18 cellular contexts compared by ENCODE assay signal in genomic region chr12:49974677-49975369, GRCh38. TPM values are rescaled to one million over a fixed set of nuclear protein-coding genes. Genes with fewer than 3 reads are reported as not detected.
DNase-seq lines count a peak whose midpoint lies in the region; ATAC-seq lines count a peak whose summit lies in the region.
"Had no signal": no experiment of that assay in that cellular context is flagged by ENCODE, and none has a peak within 500 bp of the region (broad histone marks: within the 10 kb centered on the region; RNA-seq: fewer than 3 reads in every experiment).

No MANE protein-coding gene starts in this region.

- H3K4me3 Mint-ChIP-seq in effector memory CD8-positive, alpha-beta T cell: no peak overlapping the region
- H3K4me3 Mint-ChIP-seq: activated B cell treated with CpG ODN at 0.5 μM for 24 hours; activated CD8-positive, alpha-beta memory T cell treated with anti-CD3 and anti-CD28 coated beads, Interleukin-2, amount 10 ng/mL, durations not matched to agents 7 days and 5 days; activated naive CD4-positive, alpha-beta T cell treated with anti-CD3 and anti-CD28 coated beads for 36 hours had no signal

- no peak overlapping the region for H3K27ac ChIP-seq in GM23248
- H3K27ac ChIP-seq: neutrophil had no signal

- peaks cover 9% of the 10 kb centered on the region for H3K27me3 ChIP-seq in GM23248 (replicated peaks; ENCODE audit: insufficient read depth)

- in situ Hi-C loops in G401 (cut with HindIII; ENCODE audit: low sequenced_read_pairs): no loop called here
- in situ Hi-C loops in GM23248 (cut with MboI): no loop called here

- no peak overlapping the region for H3K4me3 ChIP-seq in GM23248

- no peaks in the 10 kb centered on the region for H3K4me1 Mint-ChIP-seq in effector memory CD8-positive, alpha-beta T cell (ENCODE audit: low read depth in 2 of 2)
- H3K4me1 Mint-ChIP-seq: activated B cell treated with CpG ODN at 0.5 μM for 24 hours; activated CD8-positive, alpha-beta memory T cell treated with anti-CD3 and anti-CD28 coated beads, Interleukin-2, amount 10 ng/mL, durations not matched to agents 7 days and 5 days had no signal

- H3K9me3 ChIP-seq in GM23248 (ENCODE audit: low read depth): no peaks in the 10 kb centered on the region
- H3K9me3 ChIP-seq: neutrophil had no signal

- ATAC-seq in sciatic nerve: peak; percentile 25
- no peak for ATAC-seq in GM21737 (IDR thresholded peaks at IDR 0.05; ENCODE audit: unreplicated experiment)
- no peak for ATAC-seq in effector memory CD8-positive, alpha-beta T cell (replicated peaks)
- ATAC-seq: activated CD8-positive, alpha-beta memory T cell treated with anti-CD3 and anti-CD28 coated beads, Interleukin-2, amount 10 ng/mL, durations not matched to agents 7 days and 5 days had no signal

- no peaks in the 10 kb centered on the region for H3K4me1 ChIP-seq in GM23248 (ENCODE audit: insufficient read depth)

- H3K9me3 Mint-ChIP-seq in effector memory CD8-positive, alpha-beta T cell: no peaks in the 10 kb centered on the region
- H3K9me3 Mint-ChIP-seq: activated B cell treated with CpG ODN at 0.5 μM for 24 hours; activated naive CD4-positive, alpha-beta T cell treated with anti-CD3 and anti-CD28 coated beads for 36 hours had no signal

- no peak overlapping the region for H3K9ac ChIP-seq in GM23248

- no peaks in the 10 kb centered on the region for H3K79me2 ChIP-seq in GM23248 (ENCODE audit: insufficient read depth)

- peak; percentile 25 for DNase-seq in G401 (ENCODE audit: low spot score)
- peak; percentile 15 for DNase-seq in cerebellar cortex (ENCODE audit: low spot score)
- peak; percentile 36 to 66 for DNase-seq in hippocampal formation (lab: John Stamatoyannopoulos, UW)
- DNase-seq in sciatic nerve (ENCODE audit: low spot score): no peak
- no peak for DNase-seq in GOT3 (lab: John Stamatoyannopoulos, UW)
- DNase-seq in GM23248: no peak
- DNase-seq in effector memory CD8-positive, alpha-beta T cell: no peak
- DNase-seq: activated B cell treated with CpG ODN at 0.5 μM for 24 hours; activated CD8-positive, alpha-beta memory T cell treated with anti-CD3 and anti-CD28 coated beads, Interleukin-2, amount 10 ng/mL, durations not matched to agents 7 days and 5 days; activated naive CD4-positive, alpha-beta T cell treated with anti-CD3 and anti-CD28 coated beads for 36 hours; central memory CD4-positive, alpha-beta T cell; NCI-H1694 had no signal

- no peaks in the 10 kb centered on the region for H3K36me3 Mint-ChIP-seq in effector memory CD8-positive, alpha-beta T cell (ENCODE audit: insufficient read depth)
- H3K36me3 Mint-ChIP-seq: activated CD8-positive, alpha-beta memory T cell treated with anti-CD3 and anti-CD28 coated beads, Interleukin-2, amount 10 ng/mL, durations not matched to agents 7 days and 5 days had no signal

- no peaks in the 10 kb centered on the region for H3K9me2 ChIP-seq in GM23248 (ENCODE audit: insufficient read depth)

- H4K20me1 ChIP-seq in GM23248 (ENCODE audit: insufficient read depth): no peaks in the 10 kb centered on the region

- H3K27me3 Mint-ChIP-seq in effector memory CD8-positive, alpha-beta T cell: no peaks in the 10 kb centered on the region
- H3K27me3 Mint-ChIP-seq: activated B cell treated with CpG ODN at 0.5 μM for 24 hours; activated CD8-positive, alpha-beta memory T cell treated with anti-CD3 and anti-CD28 coated beads, Interleukin-2, amount 10 ng/mL, durations not matched to agents 7 days and 5 days had no signal

- H3F3A ChIP-seq in GM23248 (ENCODE audit: insufficient read depth): no peaks in the 10 kb centered on the region

- peak overlapping the region in 1 of 2 donors; percentile 81 for H3K27ac Mint-ChIP-seq in effector memory CD8-positive, alpha-beta T cell
- H3K27ac Mint-ChIP-seq: activated B cell treated with CpG ODN at 0.5 μM for 24 hours; activated CD8-positive, alpha-beta memory T cell treated with anti-CD3 and anti-CD28 coated beads, Interleukin-2, amount 10 ng/mL, durations not matched to agents 7 days and 5 days; activated naive CD4-positive, alpha-beta T cell treated with anti-CD3 and anti-CD28 coated beads for 36 hours had no signal

- no peak overlapping the region for H3K4me2 ChIP-seq in GM23248 (ENCODE audit: unreplicated experiment)

- WGBS in GM23248 (ENCODE audit: low coverage in 1 of 2, low lambda C conversion rate in 2 of 2, missing lambda C conversion rate in 2 of 2), 2 experiments: 46 to 48% methylated on average over 7 to 8 of the region's 10 CpGs

- intact Hi-C loops in sciatic nerve (cut with DNase I): loop anchor here (5.0 kb wide), 2 partner anchors 82 to 97 kb away; partner anchors contain the start of gene ASIC1

- H3K36me3 ChIP-seq in GM23248 (ENCODE audit: low read depth): no peaks in the 10 kb centered on the region
- H3K36me3 ChIP-seq: neutrophil had no signal

- no peak overlapping the region for H2AFZ ChIP-seq in GM23248

RNA-seq across cellular contexts. Expression of gene AQP6, which starts 2.1 kb away (rescaled TPM):
- total RNA-seq in G401 (2014; rRNA removed; shearing (Covaris generic)): 0.37 and 1.6 TPM in 2 replicates
- 0.27 TPM for total RNA-seq in sciatic nerve
- total RNA-seq in GM23248 (2014; rRNA removed; shearing (Covaris generic)): not detected in 2 replicates
- not detected in 2 replicates for polyA plus RNA-seq in GM23248 (2016; fragmentation: Nextera tagmentation; extraction: Ambion mirVana)
- total RNA-seq: activated B cell treated with CpG ODN at 0.5 μM for 24 hours; activated CD8-positive, alpha-beta memory T cell treated with anti-CD3 and anti-CD28 coated beads, Interleukin-2, amount 10 ng/mL, durations not matched to agents 7 days and 5 days; activated naive CD4-positive, alpha-beta T cell treated with anti-CD3 and anti-CD28 coated beads for 36 hours; LHCN-M2; PC-3 had no signal

RNA-seq across cellular contexts. Expression of gene AQP5, which starts 13.2 kb away (rescaled TPM):
- not detected in 2 replicates for total RNA-seq in G401 (2014; rRNA removed; shearing (Covaris generic))
- 0.71 TPM for total RNA-seq in sciatic nerve
- not detected in 2 replicates for total RNA-seq in GM23248 (2014; rRNA removed; shearing (Covaris generic))
- polyA plus RNA-seq in GM23248 (2016; fragmentation: Nextera tagmentation; extraction: Ambion mirVana): not detected in 2 replicates
- total RNA-seq: activated B cell treated with CpG ODN at 0.5 μM for 24 hours; activated CD8-positive, alpha-beta memory T cell treated with anti-CD3 and anti-CD28 coated beads, Interleukin-2, amount 10 ng/mL, durations not matched to agents 7 days and 5 days; activated naive CD4-positive, alpha-beta T cell treated with anti-CD3 and anti-CD28 coated beads for 36 hours; left lobe of liver; PC-3; subcutaneous adipose tissue had no signal

RNA-seq across cellular contexts. Expression of gene AQP2, which starts 24.3 kb away (rescaled TPM):
- not detected in 2 replicates for total RNA-seq in G401 (2014; rRNA removed; shearing (Covaris generic))
- not detected for total RNA-seq in sciatic nerve
- not detected in 2 replicates for total RNA-seq in GM23248 (2014; rRNA removed; shearing (Covaris generic))
- polyA plus RNA-seq in GM23248 (2016; fragmentation: Nextera tagmentation; extraction: Ambion mirVana): not detected in 2 replicates
- total RNA-seq: activated B cell treated with CpG ODN at 0.5 μM for 24 hours; activated CD8-positive, alpha-beta memory T cell treated with anti-CD3 and anti-CD28 coated beads, Interleukin-2, amount 10 ng/mL, durations not matched to agents 7 days and 5 days; activated naive CD4-positive, alpha-beta T cell treated with anti-CD3 and anti-CD28 coated beads for 36 hours; left lobe of liver; LHCN-M2; PC-3; subcutaneous adipose tissue had no signal

RNA-seq across cellular contexts. Expression of gene RACGAP1, which starts 50.5 kb away (rescaled TPM):
- 115 and 125 TPM in 2 replicates for total RNA-seq in G401 (2014; rRNA removed; shearing (Covaris generic))
- total RNA-seq in sciatic nerve: 15.0 TPM
- total RNA-seq in GM23248 (2014; rRNA removed; shearing (Covaris generic)): 55.4 and 63.5 TPM in 2 replicates
- polyA plus RNA-seq in GM23248 (2016; fragmentation: Nextera tagmentation; extraction: Ambion mirVana): 35.4 and 35.7 TPM in 2 replicates

Comparison
In these comparisons a context has a peak if more than half of its experiments do, and no peak if none do; other contexts are left out.
1. DNase-seq: peak in G401 (single experiment), cerebellar cortex (single experiment) and hippocampal formation (2 of 2); none in sciatic nerve (single experiment), GOT3 (single experiment), GM23248 (single experiment) and effector memory CD8-positive, alpha-beta T cell (0 of 3).